31 cellular contexts compared by ENCODE assay signal in the genomic region with DNA sequence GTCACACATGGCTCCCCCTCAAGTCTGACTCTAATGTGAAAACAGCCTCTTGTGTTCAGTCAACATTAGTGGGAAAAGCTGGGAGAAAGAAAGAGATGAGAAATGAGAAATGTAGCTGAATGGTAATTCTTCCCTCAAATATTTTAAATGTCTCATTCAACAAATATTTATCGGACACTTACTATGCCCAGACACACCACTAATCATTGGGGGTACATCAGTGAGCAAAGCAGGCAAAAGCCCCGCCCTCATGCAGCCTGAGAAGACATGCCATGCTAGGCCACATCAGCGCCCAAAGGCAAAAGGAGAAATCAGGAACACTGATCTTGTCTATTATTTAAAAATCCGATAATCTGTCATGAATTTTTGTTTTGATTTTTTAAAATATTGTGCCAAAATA.
"Had no signal": no experiment of that assay in that cellular context is flagged by ENCODE, and none has a peak within 500 bp of the region (broad histone marks: within the 10 kb centered on the region; RNA-seq: fewer than 3 reads in every experiment).

No MANE protein-coding gene starts in this region.

- H3K36me3 ChIP-seq: brain microvascular endothelial cell, cardiac muscle cell, MG63 had no signal

- H3K4me3 ChIP-seq: cardiac muscle cell, MG63, SK-N-MC had no signal

- H3K36me3 Mint-ChIP-seq: activated CD4-positive, alpha-beta memory T cell treated with anti-CD3 and anti-CD28 coated beads for 36 hours had no signal

- H3K27ac ChIP-seq: brain microvascular endothelial cell, cardiac muscle cell, SK-N-MC had no signal

- H3K27me3 ChIP-seq: brain microvascular endothelial cell, cardiac muscle cell, MG63 had no signal

- DNase-seq: activated B cell treated with CpG ODN at 0.5 μM for 24 hours; activated CD4-positive, alpha-beta memory T cell treated with anti-CD3 and anti-CD28 coated beads for 36 hours; activated CD4-positive, alpha-beta T cell treated with anti-CD3 and anti-CD28 coated beads for 1 hour; activated CD4-positive, alpha-beta T cell treated with anti-CD3 and anti-CD28 coated beads, Interleukin-2, amount 10 ng/mL, durations not matched to agents 7 days and 5 days; activated CD8-positive, alpha-beta memory T cell treated with anti-CD3 and anti-CD28 coated beads for 24 hours; activated gamma-delta T cell; activated naive CD4-positive, alpha-beta T cell treated with anti-CD3 and anti-CD28 coated beads for 36 hours; activated T-cell treated with anti-CD3 and anti-CD28 coated beads, Interleukin-2, amount 50 U/mL, for 4 hours; amygdala; brain microvascular endothelial cell; cerebellar nuclear complex; MG63; MV-4-11; NCI-H1092 treated with DMSO at 0.1 percent for 48 hours; NCI-H1417 treated with DMSO at 0.1 percent for 48 hours; NCI-H1694; NCI-H2029; NCI-H2107; NCI-H510A treated with DMSO at 0.1 percent for 48 hours; NK-92 treated with Interleukin-12 subunit alpha and Interleukin-12 subunit beta, amount 100 ng/mL, for 24 hours; OCI-M1; RPMI8226; T-cell; T-helper 2 cell; T1000 had no signal

- ATAC-seq: activated T-cell treated with anti-CD3 and anti-CD28 coated beads, Interleukin-2, amount 50 U/mL, for 4 hours; activated T-helper 17 cell treated with anti-CD3 and anti-CD28 coated beads, Interleukin-2, amount 50 U/mL, for 72 hours; Panc1; Right ventricle myocardium inferior; T-cell had no signal

- H3K4me3 Mint-ChIP-seq: activated B cell treated with CpG ODN at 0.5 μM for 24 hours; activated CD4-positive, alpha-beta memory T cell treated with anti-CD3 and anti-CD28 coated beads for 36 hours; activated CD4-positive, alpha-beta T cell treated with anti-CD3 and anti-CD28 coated beads, Interleukin-2, amount 10 ng/mL, durations not matched to agents 7 days and 5 days; activated naive CD4-positive, alpha-beta T cell treated with anti-CD3 and anti-CD28 coated beads for 36 hours; activated naive CD8-positive, alpha-beta T cell; activated T-cell treated with anti-CD3 and anti-CD28 coated beads, Interleukin-2, amount 50 U/mL, for 4 hours; activated T-helper 17 cell treated with anti-CD3 and anti-CD28 coated beads, Interleukin-2, amount 50 U/mL, for 72 hours; T-cell had no signal

- H3K27ac Mint-ChIP-seq: activated B cell treated with CpG ODN at 0.5 μM for 24 hours; activated CD4-positive, alpha-beta memory T cell treated with anti-CD3 and anti-CD28 coated beads for 36 hours; activated CD4-positive, alpha-beta T cell treated with anti-CD3 and anti-CD28 coated beads, Interleukin-2, amount 10 ng/mL, durations not matched to agents 7 days and 5 days; activated naive CD4-positive, alpha-beta T cell treated with anti-CD3 and anti-CD28 coated beads for 36 hours; activated naive CD8-positive, alpha-beta T cell; activated T-helper 17 cell treated with anti-CD3 and anti-CD28 coated beads, Interleukin-2, amount 50 U/mL, for 72 hours; T-cell had no signal

- H3K9me3 Mint-ChIP-seq: activated B cell treated with CpG ODN at 0.5 μM for 24 hours; activated naive CD4-positive, alpha-beta T cell treated with anti-CD3 and anti-CD28 coated beads for 36 hours; activated T-cell treated with anti-CD3 and anti-CD28 coated beads, Interleukin-2, amount 50 U/mL, for 4 hours; activated T-helper 17 cell treated with anti-CD3 and anti-CD28 coated beads, Interleukin-2, amount 50 U/mL, for 72 hours; T-cell had no signal

- H3K27me3 Mint-ChIP-seq: activated B cell treated with CpG ODN at 0.5 μM for 24 hours; activated CD4-positive, alpha-beta memory T cell treated with anti-CD3 and anti-CD28 coated beads for 36 hours; activated CD4-positive, alpha-beta T cell treated with anti-CD3 and anti-CD28 coated beads, Interleukin-2, amount 10 ng/mL, durations not matched to agents 7 days and 5 days; activated naive CD8-positive, alpha-beta T cell; activated T-helper 17 cell treated with anti-CD3 and anti-CD28 coated beads, Interleukin-2, amount 50 U/mL, for 72 hours; T-cell had no signal

- H3K9me3 ChIP-seq: MG63 had no signal
